Comparison of ENCODE assay signal across 17 cellular contexts in genomic region chr11:132595711-132596111, GRCh38.
DNase-seq lines count a peak whose midpoint lies in the region; ATAC-seq and TF ChIP-seq lines count a peak whose summit lies in the region.
"Had no signal": no experiment of that assay in that cellular context is flagged by ENCODE, and none has a peak within 500 bp of the region (broad histone marks: within the 10 kb centered on the region; RNA-seq: fewer than 3 reads in every experiment).

No MANE protein-coding gene starts in this region.

- no peak for TF ChIP-seq CTCF in fibroblast of pulmonary artery (IDR thresholded peaks at IDR 0.05; ENCODE audit: low read length, missing control alignments)

- H3K4me1 ChIP-seq in effector memory CD4-positive, alpha-beta T cell (ENCODE audit: control insufficient read depth, insufficient read depth, low read length, poor library complexity, severe bottlenecking), result no peaks in the 10 kb centered on the region

- ATAC-seq in SK-N-SH treated with all-trans-retinoic acid at 6 μM for 48 hours, result no peak
- ATAC-seq: activated T-helper 17 cell treated with anti-CD3 and anti-CD28 coated beads, Interleukin-2, amount 50 U/mL, for 72 hours; effector memory CD8-positive, alpha-beta T cell had no signal

- no peak overlapping the region for H3K4me3 ChIP-seq in fibroblast of pulmonary artery (replicated peaks; ENCODE audit: low read depth, low read length)
- H3K4me3 ChIP-seq in effector memory CD4-positive, alpha-beta T cell (ENCODE audit: insufficient read depth, low read depth, low read length, poor library complexity, severe bottlenecking), result no peak overlapping the region
- H3K4me3 ChIP-seq: thoracic aorta had no signal

- no peaks in the 10 kb centered on the region for H3K27me3 ChIP-seq in effector memory CD4-positive, alpha-beta T cell (replicated peaks; ENCODE audit: control insufficient read depth, insufficient read depth, low read length, poor library complexity, severe bottlenecking)

- no peak overlapping the region for H3K27ac ChIP-seq in effector memory CD4-positive, alpha-beta T cell (ENCODE audit: insufficient read depth, low read length, poor library complexity, severe bottlenecking)
- H3K27ac ChIP-seq: HL-60, thoracic aorta had no signal

- DNase-seq in DMS153 treated with DMSO at 0.1 percent for 48 hours (lab: John Stamatoyannopoulos, UW; ENCODE audit: unreplicated experiment) (peak; percentile 19), NCI-H1105 treated with DMSO at 0.1 percent for 48 hours (lab: John Stamatoyannopoulos, UW) (peak; percentile 89), fibroblast of pulmonary artery (ENCODE audit: low read depth) (peak; percentile 13), SIG-M5 (lab: John Stamatoyannopoulos, UW) (no peak), NCI-H510A treated with DMSO at 0.1 percent for 48 hours (lab: John Stamatoyannopoulos, UW) (no peak)
- no peak for DNase-seq in effector memory CD4-positive, alpha-beta T cell
- DNase-seq in activated naive CD4-positive, alpha-beta T cell (lab: John Stamatoyannopoulos, UW), result no peak
- DNase-seq: DMS 273 treated with DMSO at 0.1 percent for 48 hours; effector memory CD8-positive, alpha-beta T cell; H9; immature natural killer cell; NCI-H2107; retina had no signal

- no peaks in the 10 kb centered on the region for H3K9me3 ChIP-seq in effector memory CD4-positive, alpha-beta T cell (ENCODE audit: control insufficient read depth, low read length)
- H3K9me3 ChIP-seq: thoracic aorta had no signal

- H3K36me3 ChIP-seq in effector memory CD4-positive, alpha-beta T cell (ENCODE audit: control insufficient read depth, insufficient read depth, low read length), result no peaks in the 10 kb centered on the region
- H3K36me3 ChIP-seq: thoracic aorta had no signal

TF ChIP-seq in SK-N-SH treated with all-trans-retinoic acid at 6 μM for 48 hours, 23 proteins besides CTCF, POLR2A, EP300 and RAD21:
- TF ChIP-seq ZNF8 (CRISPR knock-in tag; IDR thresholded peaks at IDR 0.05) (no peak), ZC3H10 (CRISPR knock-in tag; IDR thresholded peaks at IDR 0.05) (no peak), ESRRG (CRISPR knock-in tag; IDR thresholded peaks at IDR 0.05) (no peak), PATZ1 (CRISPR knock-in tag; IDR thresholded peaks at IDR 0.05; ENCODE audit: borderline replicate concordance) (no peak), TOX (CRISPR knock-in tag; IDR thresholded peaks at IDR 0.05; ENCODE audit: borderline replicate concordance) (no peak), CREB5 (CRISPR knock-in tag; IDR thresholded peaks at IDR 0.05; ENCODE audit: low read depth) (no peak), TCF4 (CRISPR knock-in tag; IDR thresholded peaks at IDR 0.05; ENCODE audit: borderline replicate concordance) (peak; percentile 50; the same call in 1 of the 2 replicates), POU6F1 (CRISPR knock-in tag; IDR thresholded peaks at IDR 0.05; ENCODE audit: borderline replicate concordance, low read depth) (no peak), CSDC2 (CRISPR knock-in tag; IDR thresholded peaks at IDR 0.05) (no peak), OSR1 (CRISPR knock-in tag; IDR thresholded peaks at IDR 0.05) (no peak), ISL1 (CRISPR knock-in tag; IDR thresholded peaks at IDR 0.05) (peak; percentile 79), CSRNP3 (CRISPR knock-in tag; IDR thresholded peaks at IDR 0.05) (no peak), ZFP30 (CRISPR knock-in tag; IDR thresholded peaks at IDR 0.05) (no peak), BACH2 (CRISPR knock-in tag; IDR thresholded peaks at IDR 0.05; ENCODE audit: borderline replicate concordance) (no peak), ARNTL (CRISPR knock-in tag; IDR thresholded peaks at IDR 0.05; ENCODE audit: borderline replicate concordance, low read depth) (no peak), RARB (CRISPR knock-in tag; IDR thresholded peaks at IDR 0.05) (no peak), PPARA (CRISPR knock-in tag; IDR thresholded peaks at IDR 0.05; ENCODE audit: borderline replicate concordance) (no peak), ZNF565 (CRISPR knock-in tag; conservative IDR thresholded peaks at IDR 0.05; ENCODE audit: low read depth) (no peak)
TF ChIP-seq in SK-N-SH treated with all-trans-retinoic acid at 6 μM for 48 hours: peak in this region for 2.

Comparison
In these comparisons a context has a peak if more than half of its experiments do, and no peak if none do; other contexts are left out.
1. DNase-seq: peak in DMS153 treated with DMSO at 0.1 percent for 48 hours (single experiment), NCI-H1105 treated with DMSO at 0.1 percent for 48 hours (single experiment) and fibroblast of pulmonary artery (single experiment); none in effector memory CD4-positive, alpha-beta T cell (0 of 3), SIG-M5 (single experiment), activated naive CD4-positive, alpha-beta T cell (0 of 4) and NCI-H510A treated with DMSO at 0.1 percent for 48 hours (single experiment).